17 cellular contexts compared by ENCODE assay signal in genomic region chr5:101306391-101307137, GRCh38.
DNase-seq lines count a peak whose midpoint lies in the region; ATAC-seq and TF ChIP-seq lines count a peak whose summit lies in the region.
"Had no signal": no experiment of that assay in that cellular context is flagged by ENCODE, and none has a peak within 500 bp of the region (broad histone marks: within the 10 kb centered on the region; RNA-seq: fewer than 3 reads in every experiment).

No MANE protein-coding gene starts in this region.

- H3K36me3 ChIP-seq in DND-41 (ENCODE audit: insufficient read depth, low read length) (no peaks in the 10 kb centered on the region), uterus (no peaks in the 10 kb centered on the region)
- H3K36me3 ChIP-seq: MG63 had no signal

- H3K9me3 ChIP-seq in DND-41 (ENCODE audit: insufficient read depth, low read length, severe bottlenecking) (no peaks in the 10 kb centered on the region), uterus (no peaks in the 10 kb centered on the region)
- H3K9me3 ChIP-seq: MG63 had no signal

- TF ChIP-seq CTCF in DND-41 (IDR thresholded peaks at IDR 0.05; ENCODE audit: borderline replicate concordance, extremely low read depth, low read length, poor library complexity, severe bottlenecking) (no peak), uterus (IDR thresholded peaks at IDR 0.05) (no peak)

- H3K4me1 ChIP-seq in DND-41 (ENCODE audit: insufficient read depth, low read length) (0 out of 2 replicates have a peak, but pooled peaks cover 3% of the 10 kb centered on the region), uterus (no peaks in the 10 kb centered on the region)
- H3K4me1 ChIP-seq: parathyroid adenoma had no signal

- no peak overlapping the region for H3K4me3 ChIP-seq in DND-41 (ENCODE audit: low read depth in 1 of 2, low read length in 2 of 2)
- H3K4me3 ChIP-seq in uterus: no peak overlapping the region
- H3K4me3 ChIP-seq: MG63 had no signal

- ATAC-seq in DND-41 (ENCODE audit: insufficient read depth, low read depth) (peak; percentile 59; the same call in 2 of the 3 replicates), HG03571 (IDR thresholded peaks at IDR 0.05; ENCODE audit: unreplicated experiment) (no peak)
- ATAC-seq: activated T-cell treated with anti-CD3 and anti-CD28 coated beads, Interleukin-2, amount 50 U/mL, for 4 hours; Right ventricle myocardium inferior; stimulated activated naive CD8-positive, alpha-beta T cell treated with anti-CD3 and anti-CD28 coated beads, Interleukin-15, Interleukin-2, amounts not matched to agents 100 U/mL and 50 U/mL, for 24 hours had no signal

- H2AFZ ChIP-seq in DND-41 (ENCODE audit: low read depth, low read length): no peak overlapping the region
- H2AFZ ChIP-seq: parathyroid adenoma had no signal

- intact Hi-C loops in uterus (cut with DNase I; ENCODE audit: low total_unique reads): no loop called here

- no peak for TF ChIP-seq POLR2A in uterus (IDR thresholded peaks at IDR 0.05)

- DNase-seq in DND-41 (no peak), NCI-H1694 (lab: John Stamatoyannopoulos, UW) (peak; percentile 48), OCI-M1 (lab: John Stamatoyannopoulos, UW) (peak; percentile 5), left kidney (ENCODE audit: low read depth, low spot score) (peak; percentile 2), uterus (no peak), NCI-H1105 (lab: John Stamatoyannopoulos, UW) (no peak), NCI-H128 (lab: John Stamatoyannopoulos, UW; ENCODE audit: unreplicated experiment) (no peak)
- DNase-seq: activated B cell treated with CpG ODN at 0.5 μM for 24 hours; activated T-cell treated with anti-CD3 and anti-CD28 coated beads, Interleukin-2, amount 50 U/mL, for 4 hours; HFFc6; hippocampal formation; mammary epithelial cell; MG63; stimulated activated naive CD8-positive, alpha-beta T cell treated with anti-CD3 and anti-CD28 coated beads, Interleukin-15, Interleukin-2, amounts not matched to agents 100 U/mL and 50 U/mL, for 24 hours had no signal

- H4K20me1 ChIP-seq in DND-41 (ENCODE audit: insufficient read depth, low read length): no peaks in the 10 kb centered on the region

- no peak overlapping the region for H3K9ac ChIP-seq in DND-41 (ENCODE audit: low read depth, low read length)
- H3K9ac ChIP-seq: parathyroid adenoma had no signal

- no peak overlapping the region for H3K4me2 ChIP-seq in DND-41 (ENCODE audit: insufficient read depth, low read length)

- no peaks in the 10 kb centered on the region for H3K79me2 ChIP-seq in DND-41 (ENCODE audit: insufficient read depth, low read length)
- H3K79me2 ChIP-seq: parathyroid adenoma had no signal

- no peaks in the 10 kb centered on the region for H3K27me3 ChIP-seq in DND-41 (ENCODE audit: insufficient read depth, low read length, poor library complexity)
- H3K27me3 ChIP-seq in uterus: no peaks in the 10 kb centered on the region
- H3K27me3 ChIP-seq: MG63 had no signal

- H3K27ac ChIP-seq in DND-41 (ENCODE audit: low read length) (no peak overlapping the region), uterus (no peak overlapping the region)
- H3K27ac ChIP-seq: parathyroid adenoma had no signal

Comparison
In these comparisons a context has a peak if more than half of its experiments do, and no peak if none do; other contexts are left out.
1. DNase-seq: peak in NCI-H1694 (single experiment), OCI-M1 (single experiment) and left kidney (single experiment); none in DND-41 (single experiment), uterus (0 of 2), NCI-H1105 (single experiment) and NCI-H128 (single experiment).